Comparison of ENCODE assay signal across 8 cellular contexts in the genomic region with DNA sequence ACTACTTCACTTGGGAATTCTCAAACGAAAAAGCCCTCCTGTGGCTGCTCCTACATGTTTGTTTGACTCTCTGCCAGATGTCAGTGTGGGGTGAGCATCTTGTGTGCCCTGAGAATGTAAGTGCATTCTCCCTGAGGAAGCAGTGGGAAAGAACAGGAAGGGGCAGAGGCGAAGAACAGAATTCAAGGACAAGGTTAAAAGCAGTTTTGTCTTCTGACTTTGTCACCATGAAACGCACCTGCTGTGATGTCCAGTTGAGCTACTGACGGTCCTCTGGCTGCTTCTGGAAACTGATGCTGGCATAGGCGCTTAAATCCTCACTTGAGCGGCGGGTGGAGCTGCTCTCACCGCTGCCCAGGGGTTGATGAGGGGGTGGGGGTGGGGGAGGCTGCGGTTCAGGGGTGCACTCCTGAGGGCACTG. TPM values are rescaled to one million over a fixed set of nuclear protein-coding genes. Genes with fewer than 3 reads are reported as not detected.
DNase-seq lines count a peak whose midpoint lies in the region; ATAC-seq and TF ChIP-seq lines count a peak whose summit lies in the region.

No MANE protein-coding gene starts in this region.

- peaks cover 0 to 32% (median 0%) of the 10 kb centered on the region in 4 donors for H3K27me3 ChIP-seq in esophagus squamous epithelium
- H3K27me3 ChIP-seq in trophoblast cell (ENCODE audit: insufficient read depth, low read length): no peaks in the 10 kb centered on the region

- ATAC-seq in GM18873 (IDR thresholded peaks at IDR 0.05; ENCODE audit: low FRiP score, unreplicated experiment): no peak

- no peak overlapping the region for H4K12ac ChIP-seq in trophoblast cell (ENCODE audit: low read depth, low read length)

- no peak overlapping the region for H3K9ac ChIP-seq in trophoblast cell (ENCODE audit: low read length)

- H3K36me3 ChIP-seq in esophagus squamous epithelium: no peaks in the 10 kb centered on the region
- peaks cover 29% of the 10 kb centered on the region in 2 experiments for H3K36me3 ChIP-seq in trophoblast cell (ENCODE audit: control insufficient read depth in 1 of 2, insufficient read depth in 2 of 2, low read length in 2 of 2)

- H3K18ac ChIP-seq in trophoblast cell (ENCODE audit: low read length): no peak overlapping the region

- H3K4ac ChIP-seq in trophoblast cell (ENCODE audit: low read depth, low read length): peak overlapping the region; percentile 63

- H3K79me1 ChIP-seq in trophoblast cell (ENCODE audit: low read length): peaks cover 26% of the 10 kb centered on the region

- H3K4me1 ChIP-seq in esophagus squamous epithelium (peaks cover 13 to 89% (median 20%) of the 10 kb centered on the region in 3 donors), trophoblast cell (ENCODE audit: control insufficient read depth in 1 of 2, insufficient read depth in 2 of 2, low read length in 2 of 2) (peaks cover 39 to 40% of the 10 kb centered on the region in 2 experiments)

- H3K14ac ChIP-seq in trophoblast cell (ENCODE audit: low read length): no peak overlapping the region

- H2AFZ ChIP-seq in trophoblast cell (ENCODE audit: insufficient read depth, low read length, poor library complexity): no peak overlapping the region

- TF ChIP-seq POLR2A in esophagus squamous epithelium (IDR thresholded peaks at IDR 0.05): no peak

- no peak for TF ChIP-seq CTCF in esophagus squamous epithelium (IDR thresholded peaks at IDR 0.05)

- peak overlapping the region; percentile 39 for H3K4me2 ChIP-seq in trophoblast cell (ENCODE audit: low read length)

- no peak overlapping the region for H2AK5ac ChIP-seq in trophoblast cell (ENCODE audit: low read length)

- no peak overlapping the region for H4K91ac ChIP-seq in trophoblast cell (ENCODE audit: low read depth, low read length)

- H3K9me3 ChIP-seq in esophagus squamous epithelium: no peaks in the 10 kb centered on the region
- H3K9me3 ChIP-seq in trophoblast cell (ENCODE audit: insufficient read depth, low read depth, low read length): peaks cover 5% of the 10 kb centered on the region

- H3K4me3 ChIP-seq in esophagus squamous epithelium (peak overlapping the region; percentile 63 to 78 (median 68)), trophoblast cell (ENCODE audit: low read depth, low read length) (peak overlapping the region; percentile 26)

- intact Hi-C loops in esophagus squamous epithelium (cut with DNase I): loop anchor here (5.0 to 10.0 kb wide), 3 partner anchors 140 to 902 kb away; no protein-coding TSS in a partner anchor

- no peak overlapping the region for H2BK12ac ChIP-seq in trophoblast cell (ENCODE audit: low read length)

- peak; percentile 40 for DNase-seq in DMS 273 treated with DMSO at 0.1 percent for 48 hours (lab: John Stamatoyannopoulos, UW)
- DNase-seq in NCI-H82 (lab: John Stamatoyannopoulos, UW): peak; percentile 64
- no peak for DNase-seq in esophagus squamous epithelium (lab: John Stamatoyannopoulos, UW)
- no peak for DNase-seq in trophoblast cell
- no peak for DNase-seq in stimulated activated CD4-positive, alpha-beta T cell treated with anti-CD3 and anti-CD28 coated beads, Interleukin-12 subunit alpha, Interleukin-12 subunit beta, amount 100 ng/mL, for 4 hours
- DNase-seq in GM19240 (ENCODE audit: insufficient read length, low spot score): no peak
- DNase-seq in AG20443 (ENCODE audit: low spot score): no peak

- H2BK120ac ChIP-seq in trophoblast cell (ENCODE audit: insufficient read depth, low read length, poor library complexity): no peak overlapping the region

- H3K23ac ChIP-seq in trophoblast cell (ENCODE audit: low read length): no peak overlapping the region

- peaks cover 42% of the 10 kb centered on the region for H3K79me2 ChIP-seq in trophoblast cell (ENCODE audit: control insufficient read depth, insufficient read depth, low read length, poor library complexity)

- no peak overlapping the region for H2BK5ac ChIP-seq in trophoblast cell (ENCODE audit: low read depth, low read length, poor library complexity)

- 0 to 12% methylated on average over 2 to 5 of the region's 9 CpGs for WGBS in esophagus squamous epithelium, 2 donors
- WGBS in trophoblast cell (ENCODE audit: extremely low coverage, insufficient coverage, insufficient read length): no CpG with 5 or more reads among the region's 9 CpGs

- H4K8ac ChIP-seq in trophoblast cell (ENCODE audit: low read depth, low read length): peak overlapping the region; percentile 37

- H3K27ac ChIP-seq in esophagus squamous epithelium (peak overlapping the region; percentile 85 to 97 (median 96)), trophoblast cell (ENCODE audit: low read depth, low read length) (no peak overlapping the region)

RNA-seq across cellular contexts. Expression of a gene that starts 4.9 kb away (rescaled TPM):
- total RNA-seq in esophagus squamous epithelium: 10 to 100 TPM in 3 of 4 donors, 1 to 10 TPM in 1; 3.5 to 20.5 (median 14.2) TPM
- polyA plus RNA-seq in trophoblast cell (2013): 22.0 and 23.0 TPM in 2 replicates

RNA-seq across cellular contexts. Expression of a gene that starts 41.1 kb away (rescaled TPM):
- 10 to 100 TPM in 2 of 4 donors, 1 to 10 TPM in 2; 6.8 to 14.4 (median 10.3) TPM for total RNA-seq in esophagus squamous epithelium
- polyA plus RNA-seq in trophoblast cell (2013): 16.9 and 17.3 TPM in 2 replicates

Comparison
In these comparisons a context has a peak if more than half of its experiments do, and no peak if none do; other contexts are left out.
1. DNase-seq: peak in DMS 273 treated with DMSO at 0.1 percent for 48 hours (single experiment) and NCI-H82 (single experiment); none in esophagus squamous epithelium (single experiment), trophoblast cell (0 of 2), stimulated activated CD4-positive, alpha-beta T cell treated with anti-CD3 and anti-CD28 coated beads, Interleukin-12 subunit alpha, Interleukin-12 subunit beta, amount 100 ng/mL, for 4 hours (single experiment), GM19240 (single experiment) and AG20443 (single experiment).